Comparison of ENCODE assay signal across 23 cellular contexts in genomic region chr2:240814946-240815760, GRCh38. TPM values are rescaled to one million over a fixed set of nuclear protein-coding genes. Genes with fewer than 3 reads are reported as not detected.
"Had no signal": no experiment of that assay in that cellular context is flagged by ENCODE, and none has a peak within 500 bp of the region (broad histone marks: within the 10 kb centered on the region; RNA-seq: fewer than 3 reads in every experiment).

No MANE protein-coding gene starts in this region.

- H2AFZ ChIP-seq: parathyroid adenoma had no signal

- H3K36me3 ChIP-seq: brain microvascular endothelial cell, gastrocnemius medialis, tibial artery, vagina had no signal

- H3K27ac ChIP-seq: brain microvascular endothelial cell, gastrocnemius medialis, parathyroid adenoma, tibial artery, vagina had no signal

- H3K4me3 Mint-ChIP-seq: activated CD4-positive, alpha-beta T cell treated with anti-CD3 and anti-CD28 coated beads, Interleukin-2, amount 10 ng/mL, durations not matched to agents 7 days and 5 days; activated CD8-positive, alpha-beta T cell treated with anti-CD3 and anti-CD28 coated beads, Interleukin-2, amount 10 ng/mL, durations not matched to agents 7 days and 5 days; central memory CD8-positive, alpha-beta T cell had no signal

- H3K4me3 ChIP-seq: gastrocnemius medialis, tibial artery, vagina had no signal

- ATAC-seq: activated CD4-positive, CD25-positive, alpha-beta regulatory T cell treated with anti-CD3 and anti-CD28 coated beads, Interleukin-2, amount 50 U/mL, for 24 hours; activated CD8-positive, alpha-beta T cell treated with anti-CD3 and anti-CD28 coated beads, Interleukin-2, amount 10 ng/mL, durations not matched to agents 7 days and 5 days; esophagus mucosa; gastrocnemius medialis; naive thymus-derived CD4-positive, alpha-beta T cell had no signal

- H3K9ac ChIP-seq: parathyroid adenoma had no signal

- H3K27ac Mint-ChIP-seq: activated CD4-positive, alpha-beta T cell treated with anti-CD3 and anti-CD28 coated beads, Interleukin-2, amount 10 ng/mL, durations not matched to agents 7 days and 5 days; activated CD8-positive, alpha-beta T cell treated with anti-CD3 and anti-CD28 coated beads, Interleukin-2, amount 10 ng/mL, durations not matched to agents 7 days and 5 days; immature natural killer cell; naive thymus-derived CD4-positive, alpha-beta T cell had no signal

- H3K4me1 ChIP-seq: parathyroid adenoma had no signal

- DNase-seq: activated CD4-positive, alpha-beta T cell treated with anti-CD3 and anti-CD28 coated beads, Interleukin-2, amount 10 ng/mL, durations not matched to agents 7 days and 5 days; activated CD8-positive, alpha-beta T cell treated with anti-CD3 and anti-CD28 coated beads, Interleukin-2, amount 10 ng/mL, durations not matched to agents 7 days and 5 days; activated naive CD4-positive, alpha-beta T cell treated with Interleukin-2 at 50 U/mL for 16 hours; brain microvascular endothelial cell; cortex of kidney; effector CD4-positive, alpha-beta T cell; gastrocnemius medialis; immature natural killer cell; kidney glomerular epithelial cell; mesenchymal stem cell; stimulated activated naive CD4-positive, alpha-beta T cell; T1000; tibial artery had no signal

- H3K9me3 Mint-ChIP-seq: immature natural killer cell had no signal

- H3K9me3 ChIP-seq: gastrocnemius medialis, vagina had no signal

- H3K4me1 Mint-ChIP-seq: central memory CD8-positive, alpha-beta T cell had no signal

RNA-seq across cellular contexts. Expression of gene KIF1A, which starts 4.9 kb away (rescaled TPM):
- total RNA-seq: subcutaneous adipose tissue had no signal
- polyA plus RNA-seq: immature natural killer cell; naive thymus-derived CD4-positive, alpha-beta T cell had no signal

RNA-seq across cellular contexts. Expression of gene AGXT, which starts 53.5 kb away (rescaled TPM):
- total RNA-seq: activated CD4-positive, alpha-beta T cell treated with anti-CD3 and anti-CD28 coated beads, Interleukin-2, amount 10 ng/mL, durations not matched to agents 7 days and 5 days; activated CD8-positive, alpha-beta T cell treated with anti-CD3 and anti-CD28 coated beads, Interleukin-2, amount 10 ng/mL, durations not matched to agents 7 days and 5 days; aorta; esophagus mucosa; lower leg skin; naive thymus-derived CD4-positive, alpha-beta T cell; T-helper 1 cell treated with Interleukin-12 subunit alpha and Interleukin-12 subunit beta and Interleukin-4 antibody, amounts not matched to agents 30 ng/mL and 1 ng/mL, for 36 hours; vagina had no signal
- polyA plus RNA-seq: aorta; immature natural killer cell; naive thymus-derived CD4-positive, alpha-beta T cell had no signal
